ENCODE assay signal across 8 cellular contexts in genomic region chr1:203795382-203796222, GRCh38. TPM values are rescaled to one million over a fixed set of nuclear protein-coding genes. Genes with fewer than 3 reads are reported as not detected.
A peak's percentile ranks its signal among the peaks of the same experiment; 100 is the strongest.
DNase-seq lines count a peak whose midpoint lies in the region; ATAC-seq and TF ChIP-seq lines count a peak whose summit lies in the region.

ZBED6 (plus strand) TSS chr1:203795623; CDS start chr1:203797523, 1,900 bp downstream.
ZC3H11A (plus strand) TSS chr1:203795623; CDS start chr1:203817071, 21,448 bp downstream.

- TF ChIP-seq CTCF in GM13976 (IDR thresholded peaks at IDR 0.05; ENCODE audit: borderline replicate concordance, control extremely low read depth, extremely low read depth, insufficient read depth, missing control alignments) (no peak), heart right ventricle (IDR thresholded peaks at IDR 0.05) (no peak), upper lobe of right lung (IDR thresholded peaks at IDR 0.05) (no peak)

- ATAC-seq in HG02870 (IDR thresholded peaks at IDR 0.05; ENCODE audit: unreplicated experiment): peak; percentile 96
- ATAC-seq in heart right ventricle: peak; percentile 97 to 99 (median 98)
- ATAC-seq in upper lobe of right lung: peak; percentile 99

- in situ Hi-C loops in GM13976 (cut with MboI; ENCODE audit: low sequenced_read_pairs, unreplicated experiment): no loop called here

- WGBS in heart right ventricle, 2 donors: 0 to 1% methylated on average over 57 to 61 of the region's 61 CpGs

- H3K36me3 ChIP-seq in heart right ventricle (peaks cover 0 to 32% (median 0%) of the 10 kb centered on the region in 9 donors), upper lobe of right lung (no peaks in the 10 kb centered on the region)

- H3K27me3 ChIP-seq in heart right ventricle (no peaks in the 10 kb centered on the region), upper lobe of right lung (no peaks in the 10 kb centered on the region)

- DNase-seq in GM13976 (ENCODE audit: low spot score) (peak; percentile 94), NCI-H146 treated with DMSO at 0.1 percent for 48 hours (lab: John Stamatoyannopoulos, UW; ENCODE audit: unreplicated experiment) (peak; percentile 91), amniotic epithelial cell (ENCODE audit: low read depth) (peak; percentile 99), heart right ventricle (peak; percentile 98 to 99), posterior vena cava (ENCODE audit: low spot score) (peak; percentile 100), upper lobe of right lung (peak; percentile 100)

- H3K27ac ChIP-seq in heart right ventricle: peak within 1 kb of the TSS; percentile 85 to 99 (median 97)
- H3K27ac ChIP-seq in upper lobe of right lung: peak within 1 kb of the TSS; percentile 93

- intact Hi-C loops in T-helper 1 cell treated with Interleukin-12 subunit alpha and Interleukin-12 subunit beta and Interleukin-4 antibody, amounts not matched to agents 30 ng/mL and 1 ng/mL, for 36 hours (cut with micrococcal nuclease): loop anchor here (1.0 to 10.0 kb wide), 17 partner anchors 30 to 1448 kb away; partner anchors contain the start of genes BTG2, CYB5R1, LAX1 and PPFIA4
- intact Hi-C loops in heart right ventricle (cut with DNase I) (loop anchor here in 3 of 10 donors (5.0 to 10.0 kb wide), 4 partner anchors 168 to 1829 kb away; partner anchors contain the start of gene ATP2B4 (in 2 of the 3)), posterior vena cava (cut with DNase I) (no loop called here), upper lobe of right lung (cut with DNase I) (no loop called here)

- H3K9me3 ChIP-seq in heart right ventricle: no peaks in the 10 kb centered on the region
- no peaks in the 10 kb centered on the region for H3K9me3 ChIP-seq in upper lobe of right lung

- H3K4me3 ChIP-seq in heart right ventricle (peak within 1 kb of the TSS; percentile 50 to 89 (median 74)), upper lobe of right lung (peak within 1 kb of the TSS; percentile 87)

- peaks cover 11 to 49% (median 43%) of the 10 kb centered on the region in 9 donors for H3K4me1 ChIP-seq in heart right ventricle
- H3K4me1 ChIP-seq in upper lobe of right lung: peaks cover 44% of the 10 kb centered on the region

RNA-seq across cellular contexts. Expression of gene ZBED6, which starts in this region (rescaled TPM):
- 22.8 and 23.7 TPM in 2 replicates for total RNA-seq in T-helper 1 cell treated with Interleukin-12 subunit alpha and Interleukin-12 subunit beta and Interleukin-4 antibody, amounts not matched to agents 30 ng/mL and 1 ng/mL, for 36 hours
- 10 to 100 TPM; 11.2 to 19.4 (median 12.7) TPM for total RNA-seq in heart right ventricle
- 1 to 10 TPM in 1 of 2 donors, under 1 TPM in 1; 0.51 to 1.8 TPM for polyA plus RNA-seq in heart right ventricle
- total RNA-seq in posterior vena cava: 10 to 100 TPM; 27.0 to 33.8 TPM
- 29.5 TPM for total RNA-seq in upper lobe of right lung

RNA-seq across cellular contexts. Expression of gene ZC3H11A, which starts in this region (rescaled TPM):
- total RNA-seq in T-helper 1 cell treated with Interleukin-12 subunit alpha and Interleukin-12 subunit beta and Interleukin-4 antibody, amounts not matched to agents 30 ng/mL and 1 ng/mL, for 36 hours: 93.7 and 98.4 TPM in 2 replicates
- 10 to 100 TPM; 37.4 to 63.8 (median 41.9) TPM for total RNA-seq in heart right ventricle
- 10 to 100 TPM; 25.3 to 48.6 TPM for polyA plus RNA-seq in heart right ventricle
- 10 to 100 TPM; 58.1 to 58.7 TPM for total RNA-seq in posterior vena cava
- 84.5 TPM for total RNA-seq in upper lobe of right lung

Comparison
In these comparisons a context has a peak if more than half of its experiments do, and no peak if none do; other contexts are left out.
1. Peak in every context shown above with its lines: DNase-seq, ATAC-seq, H3K4me3 ChIP-seq and H3K27ac ChIP-seq.